ENCODE assay signal across 9 cellular contexts in the genomic region with DNA sequence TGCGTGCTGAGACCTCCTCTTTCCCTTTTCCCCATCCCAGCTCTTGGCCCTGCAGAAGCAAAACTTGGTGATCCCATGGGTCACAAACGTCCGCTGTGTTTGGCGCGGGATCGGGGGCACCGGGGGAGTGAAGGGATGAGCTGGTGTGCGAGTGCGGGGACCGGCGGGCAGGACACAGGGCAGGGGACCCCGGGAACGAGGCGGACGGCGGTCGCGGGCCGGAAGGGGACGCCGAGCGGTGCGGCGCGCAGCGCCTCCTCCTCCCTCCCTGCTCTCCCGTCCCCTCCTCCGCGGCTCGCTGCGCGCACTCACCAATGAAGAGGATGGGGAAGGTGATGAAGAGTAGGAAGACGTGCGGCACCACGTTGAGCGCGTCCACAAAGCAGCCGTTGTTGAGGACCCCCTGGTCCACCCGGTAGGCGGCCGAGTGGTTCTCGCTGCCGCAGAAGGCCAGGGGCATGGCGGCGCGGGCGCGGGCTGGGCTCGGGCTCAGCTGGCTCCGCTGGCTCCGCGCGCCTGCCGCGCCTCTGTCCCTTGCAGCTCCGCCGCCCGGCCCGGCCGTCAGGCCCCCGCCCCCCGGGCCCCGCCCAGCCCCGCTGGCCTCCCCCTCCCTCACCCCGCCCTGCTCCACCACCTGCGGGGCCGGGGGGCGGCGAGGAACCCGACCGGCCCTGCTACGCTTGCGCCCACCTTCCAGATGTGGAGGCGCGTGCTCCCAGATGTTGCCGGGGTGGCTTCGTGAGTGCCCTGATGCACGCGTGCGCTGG. TPM values are rescaled to one million over a fixed set of nuclear protein-coding genes. Genes with fewer than 3 reads are reported as not detected.
DNase-seq lines count a peak whose midpoint lies in the region; ATAC-seq and TF ChIP-seq lines count a peak whose summit lies in the region.
"Had no signal": no experiment of that assay in that cellular context is flagged by ENCODE, and none has a peak within 500 bp of the region (broad histone marks: within the 10 kb centered on the region; RNA-seq: fewer than 3 reads in every experiment).

Gene ABCC8, minus strand, starts transcription at position 529 of the 767 bp plus-strand sequence. Its CDS starts 69 bp downstream, at position 460.

- no peaks in the 10 kb centered on the region for H3K9me3 Mint-ChIP-seq in nephron
- no peaks in the 10 kb centered on the region for H3K9me3 Mint-ChIP-seq in effector memory CD8-positive, alpha-beta T cell
- no peaks in the 10 kb centered on the region for H3K9me3 Mint-ChIP-seq in activated CD4-positive, alpha-beta T cell treated with anti-CD3 and anti-CD28 coated beads, Interleukin-2, amount 10 ng/mL, durations not matched to agents 24 days and 14 days
- H3K9me3 Mint-ChIP-seq: natural killer cell had no signal

- H3K27me3 ChIP-seq in HUES64 (ENCODE audit: insufficient read depth, low read length) (peaks cover 62% of the 10 kb centered on the region), body of pancreas (peaks cover 0 to 7% of the 10 kb centered on the region in 2 donors)

- no peaks in the 10 kb centered on the region for H3K36me3 Mint-ChIP-seq in nephron (ENCODE audit: low read depth)
- H3K36me3 Mint-ChIP-seq in effector memory CD8-positive, alpha-beta T cell (ENCODE audit: insufficient read depth), result peaks cover 5% of the 10 kb centered on the region
- no peaks in the 10 kb centered on the region for H3K36me3 Mint-ChIP-seq in activated CD4-positive, alpha-beta T cell treated with anti-CD3 and anti-CD28 coated beads, Interleukin-2, amount 10 ng/mL, durations not matched to agents 24 days and 14 days (ENCODE audit: low read depth)
- H3K36me3 Mint-ChIP-seq: natural killer cell had no signal

- no peaks in the 10 kb centered on the region for H3K4me1 Mint-ChIP-seq in nephron
- peaks cover 0 to 6% of the 10 kb centered on the region in 2 donors for H3K4me1 Mint-ChIP-seq in effector memory CD8-positive, alpha-beta T cell (ENCODE audit: low read depth in 2 of 2)
- H3K4me1 Mint-ChIP-seq in activated CD4-positive, alpha-beta T cell treated with anti-CD3 and anti-CD28 coated beads, Interleukin-2, amount 10 ng/mL, durations not matched to agents 24 days and 14 days, result no peaks in the 10 kb centered on the region
- H3K4me1 Mint-ChIP-seq: natural killer cell had no signal

- peaks cover 9% of the 10 kb centered on the region for H3K4me1 ChIP-seq in HUES64 (ENCODE audit: insufficient read depth, low read length)
- H3K4me1 ChIP-seq in body of pancreas, result peaks cover 10% of the 10 kb centered on the region

- TF ChIP-seq POLR2A in body of pancreas (IDR thresholded peaks at IDR 0.05), result peak in 1 of 3 donors; percentile 17

- TF ChIP-seq CTCF in body of pancreas (IDR thresholded peaks at IDR 0.05) (no peak), nephron (IDR thresholded peaks at IDR 0.05; ENCODE audit: unreplicated experiment in 3 of 3) (no peak)

- H3K4me3 Mint-ChIP-seq in nephron, result peak within 1 kb of the TSS; percentile 79 to 88 (median 83)
- H3K4me3 Mint-ChIP-seq in effector memory CD8-positive, alpha-beta T cell, result no peak within 1 kb of the TSS
- H3K4me3 Mint-ChIP-seq in activated CD4-positive, alpha-beta T cell treated with anti-CD3 and anti-CD28 coated beads, Interleukin-2, amount 10 ng/mL, durations not matched to agents 24 days and 14 days, result no peak within 1 kb of the TSS
- H3K4me3 Mint-ChIP-seq: natural killer cell had no signal

- peak; percentile 55 for ATAC-seq in body of pancreas
- no peak for ATAC-seq in effector memory CD8-positive, alpha-beta T cell (replicated peaks)
- no peak for ATAC-seq in esophagus mucosa
- ATAC-seq: natural killer cell had no signal

- DNase-seq in 8988T (peak; percentile 62), body of pancreas (peak in 1 of 4 donors; percentile 33), NCI-H1694 treated with DMSO at 0.1 percent for 48 hours (lab: John Stamatoyannopoulos, UW) (no peak)
- DNase-seq in effector memory CD8-positive, alpha-beta T cell, result no peak
- DNase-seq in activated CD4-positive, alpha-beta T cell treated with anti-CD3 and anti-CD28 coated beads, Interleukin-2, amount 10 ng/mL, durations not matched to agents 24 days and 14 days, result no peak
- DNase-seq: natural killer cell had no signal

- under 1% methylated on average over 67 of the region's 80 CpGs for WGBS in HUES64
- 2 to 3% methylated on average over 42 to 65 of the region's 80 CpGs for WGBS in body of pancreas, 2 donors

- intact Hi-C loops in body of pancreas (cut with DNase I), result no loop called here
- intact Hi-C loops in activated CD4-positive, alpha-beta T cell treated with anti-CD3 and anti-CD28 coated beads, Interleukin-2, amount 10 ng/mL, durations not matched to agents 24 days and 14 days (cut with micrococcal nuclease), result no loop called here

- peaks cover 96% of the 10 kb centered on the region for H3K27me3 Mint-ChIP-seq in nephron (ENCODE audit: low read depth)
- peaks cover 61 to 93% of the 10 kb centered on the region in 2 donors for H3K27me3 Mint-ChIP-seq in effector memory CD8-positive, alpha-beta T cell
- H3K27me3 Mint-ChIP-seq in activated CD4-positive, alpha-beta T cell treated with anti-CD3 and anti-CD28 coated beads, Interleukin-2, amount 10 ng/mL, durations not matched to agents 24 days and 14 days, result peaks cover 89% of the 10 kb centered on the region

- H3K4me3 ChIP-seq in HUES64 (ENCODE audit: low read length) (peak within 1 kb of the TSS; percentile 82), body of pancreas (no peak within 1 kb of the TSS)

- H3K9ac ChIP-seq in HUES64 (ENCODE audit: low read depth, low read length), result no peak within 1 kb of the TSS

- H3K27ac ChIP-seq in HUES64 (ENCODE audit: low read depth, low read length), result no peak within 1 kb of the TSS
- H3K27ac ChIP-seq in body of pancreas, result no peak within 1 kb of the TSS

- no peaks in the 10 kb centered on the region for H3K9me3 ChIP-seq in HUES64 (ENCODE audit: insufficient read depth, low read depth, low read length)
- no peaks in the 10 kb centered on the region for H3K9me3 ChIP-seq in body of pancreas

- no peak within 1 kb of the TSS for H3K27ac Mint-ChIP-seq in nephron
- peak within 1 kb of the TSS in 1 of 2 donors; percentile 27 for H3K27ac Mint-ChIP-seq in effector memory CD8-positive, alpha-beta T cell
- H3K27ac Mint-ChIP-seq in activated CD4-positive, alpha-beta T cell treated with anti-CD3 and anti-CD28 coated beads, Interleukin-2, amount 10 ng/mL, durations not matched to agents 24 days and 14 days, result no peak within 1 kb of the TSS
- H3K27ac Mint-ChIP-seq: natural killer cell had no signal

- H3K36me3 ChIP-seq in HUES64 (ENCODE audit: insufficient read depth, low read length), result no peaks in the 10 kb centered on the region
- H3K36me3 ChIP-seq in body of pancreas (replicated peaks in 1 of 2; ENCODE audit: insufficient read depth in 1 of 2, low read depth in 2 of 2), result no peaks in the 10 kb centered on the region

RNA-seq across cellular contexts. Expression of gene ABCC8, which starts in this region (rescaled TPM):
- polyA plus RNA-seq in HUES64 (2013, experiment 1 of 2), result 0.50 TPM
- 1.1 TPM for polyA plus RNA-seq in HUES64 (2013, experiment 2 of 2)
- 10 to 100 TPM; 42.5 to 87.0 TPM for total RNA-seq in body of pancreas
- not detected in 2 replicates for total RNA-seq in activated CD4-positive, alpha-beta T cell treated with anti-CD3 and anti-CD28 coated beads, Interleukin-2, amount 10 ng/mL, durations not matched to agents 24 days and 14 days
- not detected for total RNA-seq in esophagus mucosa
- total RNA-seq: natural killer cell had no signal

Comparison
In these comparisons a context has a peak if more than half of its experiments do, and no peak if none do; other contexts are left out.
1. RNA of gene ABCC8 (total RNA-seq): 42.5 to 87.0 TPM in body of pancreas; not detected in activated CD4-positive, alpha-beta T cell treated with anti-CD3 and anti-CD28 coated beads, Interleukin-2, amount 10 ng/mL, durations not matched to agents 24 days and 14 days and not detected in esophagus mucosa (single experiment); every median in the first group is over 10 times any median in the second.
2. H3K4me3 Mint-ChIP-seq: peak in nephron (3 of 3); none in effector memory CD8-positive, alpha-beta T cell (0 of 2) and activated CD4-positive, alpha-beta T cell treated with anti-CD3 and anti-CD28 coated beads, Interleukin-2, amount 10 ng/mL, durations not matched to agents 24 days and 14 days (single experiment).